In genomic region chr6:147154454-147154853, GRCh38 we compare ENCODE assay signal across 11 cellular contexts. TPM values are rescaled to one million over a fixed set of nuclear protein-coding genes. Genes with fewer than 3 reads are reported as not detected.
A peak's percentile ranks its signal among the peaks of the same experiment; 100 is the strongest.
DNase-seq lines count a peak whose midpoint lies in the region; ATAC-seq and TF ChIP-seq lines count a peak whose summit lies in the region.
"Had no signal": no experiment of that assay in that cellular context is flagged by ENCODE, and none has a peak within 500 bp of the region (broad histone marks: within the 10 kb centered on the region; RNA-seq: fewer than 3 reads in every experiment).

No MANE protein-coding gene starts in this region.

- H3K36me3 ChIP-seq in mucosa of descending colon (ENCODE audit: low read depth) (peaks cover 3% of the 10 kb centered on the region), smooth muscle cell (ENCODE audit: low read depth) (no peaks in the 10 kb centered on the region), lower lobe of right lung (no peaks in the 10 kb centered on the region)

- H3K4me3 ChIP-seq in mucosa of descending colon = no peak overlapping the region
- no peak overlapping the region for H3K4me3 ChIP-seq in smooth muscle cell
- H3K4me3 ChIP-seq in lower lobe of right lung = no peak overlapping the region

- TF ChIP-seq CTCF in mucosa of descending colon (IDR thresholded peaks at IDR 0.05) (no peak), smooth muscle cell (IDR thresholded peaks at IDR 0.05; ENCODE audit: borderline replicate concordance, insufficient read depth, poor library complexity, severe bottlenecking) (no peak), lower lobe of right lung (IDR thresholded peaks at IDR 0.05) (no peak)

- no peaks in the 10 kb centered on the region for H4K20me1 ChIP-seq in smooth muscle cell (ENCODE audit: low read depth)

- no peaks in the 10 kb centered on the region for H3F3A ChIP-seq in smooth muscle cell (ENCODE audit: low read depth)

- no peaks in the 10 kb centered on the region for H3K9me3 ChIP-seq in mucosa of descending colon
- no peaks in the 10 kb centered on the region for H3K9me3 ChIP-seq in smooth muscle cell (replicated peaks; ENCODE audit: low read depth)
- no peaks in the 10 kb centered on the region for H3K9me3 ChIP-seq in lower lobe of right lung

- H3K4me2 ChIP-seq in smooth muscle cell = no peak overlapping the region

- no peak overlapping the region for H3K9ac ChIP-seq in smooth muscle cell (ENCODE audit: low read depth)

- no peak overlapping the region for H2AFZ ChIP-seq in smooth muscle cell (ENCODE audit: low read depth)

- peaks cover 15% of the 10 kb centered on the region for H3K4me1 ChIP-seq in mucosa of descending colon (ENCODE audit: low read depth)
- no peaks in the 10 kb centered on the region for H3K4me1 ChIP-seq in smooth muscle cell (ENCODE audit: low read depth)
- no peaks in the 10 kb centered on the region for H3K4me1 ChIP-seq in lower lobe of right lung

- intact Hi-C loops in mucosa of descending colon (cut with DNase I, micrococcal nuclease) = no loop called here
- intact Hi-C loops in lower lobe of right lung (cut with DNase I) = no loop called here

- H3K27me3 ChIP-seq in smooth muscle cell (ENCODE audit: low read depth) = no peaks in the 10 kb centered on the region
- H3K27me3 ChIP-seq in lower lobe of right lung (ENCODE audit: low read depth) = no peaks in the 10 kb centered on the region

- ATAC-seq in mucosa of descending colon (peak; percentile 82), lower lobe of right lung (no peak), GM18511 (IDR thresholded peaks at IDR 0.05; ENCODE audit: unreplicated experiment) (no peak)

- no peaks in the 10 kb centered on the region for H3K79me2 ChIP-seq in smooth muscle cell (ENCODE audit: low read depth)

- 39% methylated on average over 1 of the region's 1 CpG for WGBS in smooth muscle cell (ENCODE audit: low lambda C conversion rate)

- H3K27ac ChIP-seq in smooth muscle cell (ENCODE audit: low read depth) (no peak overlapping the region), lower lobe of right lung (no peak overlapping the region)

- peak; percentile 26 for DNase-seq in Daoy (ENCODE audit: low read depth)
- DNase-seq in NCI-H1436 (lab: John Stamatoyannopoulos, UW) = peak; percentile 14
- DNase-seq in amniotic epithelial cell (ENCODE audit: low read depth) = peak; percentile 57
- peak in 1 of 3 donors; percentile 34 for DNase-seq in mucosa of descending colon
- no peak for DNase-seq in iPS-NIHi11 (ENCODE audit: low spot score)
- DNase-seq in smooth muscle cell (lab: John Stamatoyannopoulos, UW; ENCODE audit: unreplicated experiment) = no peak
- DNase-seq in lower lobe of right lung = no peak
- DNase-seq: activated CD4-positive, alpha-beta T cell treated with anti-CD3 and anti-CD28 coated beads for 4 hours; activated naive CD4-positive, alpha-beta T cell treated with anti-CD3 and anti-CD28 coated beads, Interleukin-2, amount 50 U/mL, for 16 hours; effector memory CD4-positive, alpha-beta T cell had no signal

RNA-seq across cellular contexts. Expression of gene STXBP5, which starts 49.8 kb away (rescaled TPM):
- total RNA-seq in Daoy (2014; rRNA removed; shearing (Covaris generic)) = 22.7 and 61.3 TPM in 2 replicates
- total RNA-seq in mucosa of descending colon = 10 to 100 TPM; 42.0 to 71.1 (median 47.8) TPM
- total RNA-seq in smooth muscle cell = 25.2 and 34.8 TPM in 2 replicates
- 8.8 and 10.0 TPM in 2 replicates for polyA plus RNA-seq in smooth muscle cell
- total RNA-seq in lower lobe of right lung = 21.2 TPM

Comparison
In these comparisons a context has a peak if more than half of its experiments do, and no peak if none do; other contexts are left out.
1. DNase-seq: peak in Daoy (single experiment), NCI-H1436 (single experiment) and amniotic epithelial cell (single experiment); none in iPS-NIHi11 (single experiment), smooth muscle cell (single experiment) and lower lobe of right lung (single experiment).